In genomic region chr5:179620703-179621350, GRCh38 we compare ENCODE assay signal across 8 cellular contexts. TPM values are rescaled to one million over a fixed set of nuclear protein-coding genes. Genes with fewer than 3 reads are reported as not detected.
DNase-seq lines count a peak whose midpoint lies in the region; ATAC-seq, FAIRE-seq and TF ChIP-seq lines count a peak whose summit lies in the region.

No MANE protein-coding gene starts in this region.

- H3K36me3 ChIP-seq in IMR-90 (ENCODE audit: control insufficient read depth, insufficient read depth, low read length) (peaks cover 49% of the 10 kb centered on the region), bronchial epithelial cell (ENCODE audit: control insufficient read depth, insufficient read depth, low read length) (peaks cover 33% of the 10 kb centered on the region), muscle layer of duodenum (ENCODE audit: control insufficient read depth in 1 of 2, insufficient read depth in 2 of 2, low read length in 2 of 2) (peaks cover 54 to 61% of the 10 kb centered on the region in 2 donors)

- H4K5ac ChIP-seq in IMR-90 (ENCODE audit: low read depth, low read length) = no peak overlapping the region

- FAIRE-seq in bronchial epithelial cell (lab: Jason Lieb, UNC) = no peak

- dilution Hi-C loops in IMR-90 (cut with HindIII; ENCODE audit: low sequenced_read_pairs, unreplicated experiment) = no loop called here

- peaks cover 76% of the 10 kb centered on the region for H4K20me1 ChIP-seq in IMR-90 (ENCODE audit: insufficient read depth, low read length)

- ATAC-seq in IMR-90 (ENCODE audit: low read depth) (no peak), GM19452 (IDR thresholded peaks at IDR 0.05; ENCODE audit: unreplicated experiment) (no peak), GM18520 (IDR thresholded peaks at IDR 0.05; ENCODE audit: unreplicated experiment) (no peak), HG03196 (IDR thresholded peaks at IDR 0.05; ENCODE audit: unreplicated experiment) (no peak)

- POLR2A ChIA-PET in AG04450 (lab: Yijun Ruan, JAX) (interaction anchor here (0.6 to 2.3 kb wide), 2 partner anchors 10 to 73 kb away, joined by 6 to 10 read pairs; no protein-coding TSS in a partner anchor), IMR-90 (lab: Charles Lee; ENCODE audit: unreplicated experiment) (interaction anchor here (0.6 kb wide), 1 partner anchor 33 kb away, joined by 3 read pairs; no protein-coding TSS in a partner anchor)

- no peak overlapping the region for H4K91ac ChIP-seq in IMR-90 (ENCODE audit: insufficient read depth, low read depth, low read length)

- H3K4me1 ChIP-seq in IMR-90 (ENCODE audit: control insufficient read depth, insufficient read depth, low read length) (peaks cover 12% of the 10 kb centered on the region), muscle layer of duodenum (ENCODE audit: control insufficient read depth in 1 of 2, insufficient read depth in 2 of 2, low read length in 2 of 2) (peaks cover 33 to 63% of the 10 kb centered on the region in 2 donors)

- peak overlapping the region; percentile 81 for H3K23ac ChIP-seq in IMR-90 (ENCODE audit: low read depth, low read length)

- no peak for TF ChIP-seq POLR2A in IMR-90 (IDR thresholded peaks at IDR 0.05; ENCODE audit: low read depth, low read length)

- peak overlapping the region; percentile 98 for H3K4me2 ChIP-seq in IMR-90 (ENCODE audit: low read depth, low read length)

- H2AK5ac ChIP-seq in IMR-90 (ENCODE audit: low read depth, low read length) = no peak overlapping the region

- CTCF ChIA-PET in AG04450 (lab: Charles Lee) (interaction anchor here (0.7 to 2.2 kb wide), 4 partner anchors 8 to 175 kb away, joined by 3 to 7 read pairs (median 4); no protein-coding TSS in a partner anchor), IMR-90 (lab: Yijun Ruan, JAX) (interaction anchor here (1.1 to 2.1 kb wide), 2 partner anchors 9 to 48 kb away, joined by 4 to 7 read pairs; no protein-coding TSS in a partner anchor)

- TF ChIP-seq CTCF in AG04450 (IDR thresholded peaks at IDR 0.05; ENCODE audit: low read depth, low read length) (no peak), IMR-90 (conservative IDR thresholded peaks at IDR 0.05; ENCODE audit: low read depth, low read length) (no peak), bronchial epithelial cell (IDR thresholded peaks at IDR 0.05; ENCODE audit: insufficient read depth, low read length, severe bottlenecking) (no peak)

- peaks cover 13 to 41% of the 10 kb centered on the region in 2 experiments; a peak in 3 of 4 replicates for H3K79me1 ChIP-seq in IMR-90 (ENCODE audit: low read depth in 1 of 2, low read length in 2 of 2)

- no peak overlapping the region for H2AFZ ChIP-seq in IMR-90 (replicated peaks; ENCODE audit: low read length, poor library complexity)

- H2BK20ac ChIP-seq in IMR-90 (ENCODE audit: low read depth, low read length) = no peak overlapping the region

- H4K8ac ChIP-seq in IMR-90 (ENCODE audit: low read depth in 2 of 2, low read length in 2 of 2) = no peak overlapping the region

- TF ChIP-seq RAD21 in IMR-90 (IDR thresholded peaks at IDR 0.05; ENCODE audit: low read length) = no peak

- WGBS in IMR-90 (ENCODE audit: extremely low coverage in 2 of 2, insufficient read length in 1 of 2), 2 experiments = 20% methylated on average over 1 of the region's 5 CpGs; no CpG with 5 or more reads in 1 of the 2 experiments

- H3K27me3 ChIP-seq in AG04450 (ENCODE audit: control insufficient read depth, insufficient read depth, low read length) (no peaks in the 10 kb centered on the region), IMR-90 (ENCODE audit: control insufficient read depth, insufficient read depth, low read length) (no peaks in the 10 kb centered on the region), bronchial epithelial cell (ENCODE audit: control insufficient read depth, insufficient read depth, low read length) (no peaks in the 10 kb centered on the region), muscle layer of duodenum (ENCODE audit: low read depth, low read length) (no peaks in the 10 kb centered on the region)

- H3K9me3 ChIP-seq in AG04450 (ENCODE audit: control insufficient read depth, insufficient read depth, low read length) (peaks cover 4% of the 10 kb centered on the region; the same call in 1 of the 2 replicates), IMR-90 (ENCODE audit: control insufficient read depth, insufficient read depth, low read length) (no peaks in the 10 kb centered on the region), muscle layer of duodenum (ENCODE audit: control insufficient read depth in 1 of 2, low read length in 2 of 2) (no peaks in the 10 kb centered on the region)

- no peak overlapping the region for H3K18ac ChIP-seq in IMR-90 (ENCODE audit: low read depth, low read length)

- H3K4me3 ChIP-seq in AG04450 (ENCODE audit: low read depth, low read length) (peak overlapping the region; percentile 100), IMR-90 (ENCODE audit: insufficient read depth, low read depth, low read length) (peak overlapping the region; percentile 27), bronchial epithelial cell (ENCODE audit: low read depth, low read length) (peak overlapping the region; percentile 99), muscle layer of duodenum (ENCODE audit: low read depth in 1 of 2, low read length in 2 of 2) (peak overlapping the region; percentile 88 to 96)

- no TSS peak for BruUV-seq in IMR-90 (replicated peaks; lab: Mats Ljungman, UMichigan)

- peaks cover 10% of the 10 kb centered on the region; the same call in 1 of the 2 replicates for H3K9me1 ChIP-seq in IMR-90 (ENCODE audit: insufficient read depth, low read length)

- intact Hi-C loops in IMR-90 (cut with micrococcal nuclease) = loop anchor here (5.0 kb wide), 2 partner anchors 76 to 201 kb away; partner anchors contain the start of genes CANX and SQSTM1

- peak overlapping the region; percentile 80; the same call in 1 of the 2 replicates for H3K9ac ChIP-seq in IMR-90 (ENCODE audit: low read depth, low read length)

- no peak overlapping the region for H2BK120ac ChIP-seq in IMR-90 (ENCODE audit: low read depth, low read length)

- no peak overlapping the region for H3K27ac ChIP-seq in AG04450 (ENCODE audit: low read depth, low read length)
- H3K27ac ChIP-seq in IMR-90 (ENCODE audit: insufficient read depth, low read length) = no peak overlapping the region
- H3K27ac ChIP-seq in muscle layer of duodenum (ENCODE audit: low read length) = peak overlapping the region; percentile 78

- H2BK5ac ChIP-seq in IMR-90 (ENCODE audit: low read depth, low read length, poor library complexity, severe bottlenecking) = no peak overlapping the region

- in situ Hi-C loops in IMR-90 (cut with MboI; ENCODE audit: low sequenced_read_pairs) = no loop called here

- no peak overlapping the region for H3K4ac ChIP-seq in IMR-90 (ENCODE audit: low read depth, low read length)

- no peak overlapping the region for H2AK9ac ChIP-seq in IMR-90 (replicated peaks; ENCODE audit: low read depth, low read length, poor library complexity)

- H2BK15ac ChIP-seq in IMR-90 (ENCODE audit: low read depth, low read length) = no peak overlapping the region

- DNase-seq in AG04450 (ENCODE audit: low read depth, low spot score) = no peak
- DNase-seq in IMR-90 = no peak
- no peak for DNase-seq in bronchial epithelial cell (ENCODE audit: low read depth)
- DNase-seq in RPMI8226 = no peak

- peak overlapping the region; percentile 2; the same call in 1 of the 2 replicates for H3K56ac ChIP-seq in IMR-90 (ENCODE audit: extremely low read depth, insufficient read depth, low read length)

- H3K14ac ChIP-seq in IMR-90 (replicated peaks; ENCODE audit: low read depth, low read length) = no peak overlapping the region

TF ChIP-seq in IMR-90, 13 proteins besides CTCF, POLR2A, EP300 and RAD21:
- no peak for TF ChIP-seq CEBPB (IDR thresholded peaks at IDR 0.05; ENCODE audit: low read depth, low read length)
- TF ChIP-seq CHD1 (IDR thresholded peaks at IDR 0.05; ENCODE audit: low read depth, low read length) = no peak
- TF ChIP-seq MAZ (IDR thresholded peaks at IDR 0.05; ENCODE audit: borderline replicate concordance, low read depth, low read length) = no peak
- no peak for TF ChIP-seq MAFK (IDR thresholded peaks at IDR 0.05; ENCODE audit: low read depth, low read length)
- no peak for TF ChIP-seq BHLHE40 (IDR thresholded peaks at IDR 0.05; ENCODE audit: low read depth, low read length)
- no peak for TF ChIP-seq USF2 (IDR thresholded peaks at IDR 0.05; ENCODE audit: low read depth, low read length)
- no peak for TF ChIP-seq NFE2L2 (IDR thresholded peaks at IDR 0.05; ENCODE audit: low read depth, low read length)
- no peak for TF ChIP-seq FOS (IDR thresholded peaks at IDR 0.05; ENCODE audit: low read depth, low read length)
- no peak for TF ChIP-seq SMC3 (IDR thresholded peaks at IDR 0.05; ENCODE audit: low read depth, low read length)
- TF ChIP-seq RCOR1 (IDR thresholded peaks at IDR 0.05; ENCODE audit: insufficient replicate concordance, low read length) = no peak
- TF ChIP-seq MXI1 (IDR thresholded peaks at IDR 0.05; ENCODE audit: borderline replicate concordance, low read depth, low read length) = no peak
- no peak for TF ChIP-seq ELK1 (IDR thresholded peaks at IDR 0.05; ENCODE audit: borderline replicate concordance, low read depth, low read length)
- no peak for TF ChIP-seq RFX5 (IDR thresholded peaks at IDR 0.05; ENCODE audit: low read depth, low read length)

RNA-seq across cellular contexts. Expression of gene HNRNPH1, which starts 2.6 kb away (rescaled TPM):
- polyA plus RNA-seq in AG04450 (2011; rRNA removed) = 341 and 383 TPM in 2 replicates
- 664 and 722 TPM in 2 replicates for polyA minus RNA-seq in AG04450 (2011; rRNA and poly(A)+ RNA removed)
- total RNA-seq in IMR-90 (2012; rRNA removed) = 300 and 735 TPM in 2 replicates
- 230 and 288 TPM in 2 replicates for polyA plus RNA-seq in IMR-90 (2012; rRNA removed)
- 34.5 and 69.4 TPM in 2 replicates for polyA plus RNA-seq in IMR-90 (2012; cell fraction: cytosol; rRNA removed)
- polyA plus RNA-seq in IMR-90 (2012; cell fraction: nucleus; rRNA removed; ENCODE audit: low replicate concordance) = 110 and 525 TPM in 2 replicates
- total RNA-seq in bronchial epithelial cell = 657 and 766 TPM in 2 replicates

Comparison
In these comparisons a context has a peak if more than half of its experiments do, and no peak if none do; other contexts are left out.
1. H3K4me3 ChIP-seq: peak in every context shown above with its lines; median percentile 100 in AG04450; 99 in bronchial epithelial cell; 92 in muscle layer of duodenum; 27 in IMR-90.